Comparison of ENCODE assay signal across 9 cellular contexts in the genomic region with DNA sequence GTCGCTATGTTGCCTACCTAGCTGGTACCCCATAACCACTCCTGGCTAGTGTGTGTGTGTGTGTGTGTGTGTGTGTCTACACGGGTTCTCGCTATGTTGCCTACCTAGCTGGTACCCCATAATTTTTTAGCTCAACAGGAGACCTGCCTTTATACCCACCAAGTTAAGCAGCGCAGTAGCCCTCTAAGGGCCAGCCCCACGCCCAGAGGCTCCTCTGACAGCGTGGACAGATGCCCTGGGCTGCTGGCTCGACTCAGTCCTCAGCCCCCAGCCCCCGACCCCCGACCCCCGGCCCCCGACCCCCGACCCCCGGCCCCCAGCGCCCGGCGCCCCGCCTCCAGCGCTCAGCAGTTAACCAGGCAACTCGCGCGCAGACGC. TPM values are rescaled to one million over a fixed set of nuclear protein-coding genes. Genes with fewer than 3 reads are reported as not detected.
DNase-seq lines count a peak whose midpoint lies in the region; ATAC-seq and TF ChIP-seq lines count a peak whose summit lies in the region.
"Had no signal": no experiment of that assay in that cellular context is flagged by ENCODE, and none has a peak within 500 bp of the region (broad histone marks: within the 10 kb centered on the region; RNA-seq: fewer than 3 reads in every experiment).

No MANE protein-coding gene starts in this region.

- peaks cover 17% of the 10 kb centered on the region for H3K36me3 Mint-ChIP-seq in activated T-helper 2 cell treated with anti-CD3 and anti-CD28 coated beads, Interferon-gamma antibody, Interleukin-2, Interleukin-4, amounts not matched to agents 10 μg/mL and 5 μg/mL and 100 μg/mL, durations not matched to agents 14 hours and 24 hours and 36 hours (ENCODE audit: low read depth)
- no peaks in the 10 kb centered on the region for H3K36me3 Mint-ChIP-seq in immature natural killer cell

- H3K36me3 ChIP-seq in testis (ENCODE audit: low read depth, missing control alignments), result no peaks in the 10 kb centered on the region

- no peak for DNase-seq in GM12864 (ENCODE audit: low read depth)
- no peak for DNase-seq in activated T-helper 2 cell treated with anti-CD3 and anti-CD28 coated beads, Interferon-gamma antibody, Interleukin-2, Interleukin-4, amounts not matched to agents 10 μg/mL and 5 μg/mL and 100 μg/mL, durations not matched to agents 14 hours and 24 hours and 36 hours (ENCODE audit: low spot score)
- peak in 1 of 3 donors; percentile 7 for DNase-seq in immature natural killer cell
- no peak for DNase-seq in testis
- DNase-seq in DMS 273 treated with DMSO at 0.1 percent for 48 hours (lab: John Stamatoyannopoulos, UW), result no peak
- no peak for DNase-seq in KG1 (lab: John Stamatoyannopoulos, UW)

- peak overlapping the region; percentile 95 to 98 for H3K27ac ChIP-seq in testis

- ATAC-seq in HG02943 (IDR thresholded peaks at IDR 0.05; ENCODE audit: low read depth, unreplicated experiment) (peak; percentile 16), HG03025 (IDR thresholded peaks at IDR 0.05; ENCODE audit: low FRiP score, unreplicated experiment) (no peak)

- WGBS in testis, 2 donors, result 0% methylated on average over 1 to 6 of the region's 22 CpGs

- H3K4me1 ChIP-seq in testis, result peaks cover 22% of the 10 kb centered on the region

- no peak for TF ChIP-seq POLR2A in testis (IDR thresholded peaks at IDR 0.05)

- intact Hi-C loops in activated T-helper 2 cell treated with anti-CD3 and anti-CD28 coated beads, Interferon-gamma antibody, Interleukin-2, Interleukin-4, amounts not matched to agents 10 μg/mL and 5 μg/mL and 100 μg/mL, durations not matched to agents 14 hours and 24 hours and 36 hours (cut with micrococcal nuclease), result loop anchor here (1.0 to 5.0 kb wide), 2 partner anchors 92 to 221 kb away; a partner anchor contains a TSS
- intact Hi-C loops in testis (cut with DNase I; ENCODE audit: low total_unique reads), result loop anchor here (5.0 kb wide), 1 partner anchor 228 kb away; a partner anchor contains a TSS

- no peaks in the 10 kb centered on the region for H3K27me3 ChIP-seq in testis

- no peaks in the 10 kb centered on the region for H3K9me3 Mint-ChIP-seq in activated T-helper 2 cell treated with anti-CD3 and anti-CD28 coated beads, Interferon-gamma antibody, Interleukin-2, Interleukin-4, amounts not matched to agents 10 μg/mL and 5 μg/mL and 100 μg/mL, durations not matched to agents 14 hours and 24 hours and 36 hours
- H3K9me3 Mint-ChIP-seq in immature natural killer cell, result no peaks in the 10 kb centered on the region

- H3K27ac Mint-ChIP-seq in activated T-helper 2 cell treated with anti-CD3 and anti-CD28 coated beads, Interferon-gamma antibody, Interleukin-2, Interleukin-4, amounts not matched to agents 10 μg/mL and 5 μg/mL and 100 μg/mL, durations not matched to agents 14 hours and 24 hours and 36 hours, result no peak overlapping the region
- H3K27ac Mint-ChIP-seq in immature natural killer cell, result peak overlapping the region in 4 of 6 donors; percentile 4 to 72 (median 50)

- no peaks in the 10 kb centered on the region for H3K9me3 ChIP-seq in testis

- H3K4me1 Mint-ChIP-seq in activated T-helper 2 cell treated with anti-CD3 and anti-CD28 coated beads, Interferon-gamma antibody, Interleukin-2, Interleukin-4, amounts not matched to agents 10 μg/mL and 5 μg/mL and 100 μg/mL, durations not matched to agents 14 hours and 24 hours and 36 hours (ENCODE audit: low read depth), result peaks cover 37% of the 10 kb centered on the region
- peaks cover 29 to 50% of the 10 kb centered on the region in 2 donors for H3K4me1 Mint-ChIP-seq in immature natural killer cell

- H3K27me3 Mint-ChIP-seq in activated T-helper 2 cell treated with anti-CD3 and anti-CD28 coated beads, Interferon-gamma antibody, Interleukin-2, Interleukin-4, amounts not matched to agents 10 μg/mL and 5 μg/mL and 100 μg/mL, durations not matched to agents 14 hours and 24 hours and 36 hours (ENCODE audit: low read depth), result peaks cover 31% of the 10 kb centered on the region
- peaks cover 0 to 5% (median 2%) of the 10 kb centered on the region in 3 donors for H3K27me3 Mint-ChIP-seq in immature natural killer cell (ENCODE audit: low read depth in 3 of 3)

- H3K4me3 Mint-ChIP-seq in activated T-helper 2 cell treated with anti-CD3 and anti-CD28 coated beads, Interferon-gamma antibody, Interleukin-2, Interleukin-4, amounts not matched to agents 10 μg/mL and 5 μg/mL and 100 μg/mL, durations not matched to agents 14 hours and 24 hours and 36 hours (ENCODE audit: low read depth), result peak overlapping the region; percentile 94
- peak overlapping the region; percentile 86 to 93 (median 92) for H3K4me3 Mint-ChIP-seq in immature natural killer cell

- no peak for TF ChIP-seq CTCF in GM12864 (IDR thresholded peaks at IDR 0.05; ENCODE audit: low read depth, low read length, missing control alignments)
- TF ChIP-seq CTCF in testis (IDR thresholded peaks at IDR 0.05), result no peak

- H3K4me3 ChIP-seq in GM12864 (ENCODE audit: low read depth, low read length) (peak overlapping the region; percentile 84), testis (peak overlapping the region; percentile 94 to 98)

RNA-seq across cellular contexts. Expression of a gene that starts 0.3 kb away (rescaled TPM):
- 22.2 and 23.4 TPM in 2 replicates for total RNA-seq in activated T-helper 2 cell treated with anti-CD3 and anti-CD28 coated beads, Interferon-gamma antibody, Interleukin-2, Interleukin-4, amounts not matched to agents 10 μg/mL and 5 μg/mL and 100 μg/mL, durations not matched to agents 14 hours and 24 hours and 36 hours
- polyA plus RNA-seq in immature natural killer cell, result 10 to 100 TPM in 1 of 3 donors, 1 to 10 TPM in 2; 5.4 to 20.7 (median 7.3) TPM
- total RNA-seq in testis, result 10 to 100 TPM; 38.5 to 40.4 TPM
- 30.9 TPM for polyA plus RNA-seq in testis (ENCODE audit: insufficient read depth, low read depth, low replicate concordance)

RNA-seq across cellular contexts. Expression of a gene that starts 22.1 kb away (rescaled TPM):
- total RNA-seq in activated T-helper 2 cell treated with anti-CD3 and anti-CD28 coated beads, Interferon-gamma antibody, Interleukin-2, Interleukin-4, amounts not matched to agents 10 μg/mL and 5 μg/mL and 100 μg/mL, durations not matched to agents 14 hours and 24 hours and 36 hours, result not detected in 2 replicates
- polyA plus RNA-seq in immature natural killer cell (not detected), testis (ENCODE audit: insufficient read depth, low read depth, low replicate concordance) (5.9 TPM)
- 1 to 10 TPM; 1.4 to 1.7 TPM for total RNA-seq in testis
- total RNA-seq: HT1080 had no signal

RNA-seq across cellular contexts. Expression of a gene that starts 32.2 kb away (rescaled TPM):
- not detected in 2 replicates for total RNA-seq in activated T-helper 2 cell treated with anti-CD3 and anti-CD28 coated beads, Interferon-gamma antibody, Interleukin-2, Interleukin-4, amounts not matched to agents 10 μg/mL and 5 μg/mL and 100 μg/mL, durations not matched to agents 14 hours and 24 hours and 36 hours
- polyA plus RNA-seq in immature natural killer cell (not detected), testis (ENCODE audit: insufficient read depth, low read depth, low replicate concordance) (not detected)
- total RNA-seq in testis, result not detected
- total RNA-seq: HT1080 had no signal

RNA-seq across cellular contexts. Expression of a gene that starts 53.6 kb away (rescaled TPM):
- total RNA-seq in activated T-helper 2 cell treated with anti-CD3 and anti-CD28 coated beads, Interferon-gamma antibody, Interleukin-2, Interleukin-4, amounts not matched to agents 10 μg/mL and 5 μg/mL and 100 μg/mL, durations not matched to agents 14 hours and 24 hours and 36 hours, result 20.8 and 21.9 TPM in 2 replicates
- polyA plus RNA-seq in immature natural killer cell (100 to 1,000 TPM; 132 to 186 (median 141) TPM), testis (ENCODE audit: insufficient read depth, low read depth, low replicate concordance) (55.0 TPM)
- 10 to 100 TPM; 43.3 to 43.5 TPM for total RNA-seq in testis
